ENCODE assay signal across 1 cellular context in genomic region chr19:40547190-40547589, GRCh38.
TF ChIP-seq lines count a peak whose summit lies in the region.

No MANE protein-coding gene starts in this region.

TF ChIP-seq in HEK293, 187 proteins besides CTCF, POLR2A, EP300 and RAD21 (continued from another document):
- peak; percentile 68; the same call in 1 of the 2 replicates for TF ChIP-seq ZNF280D (tag by site-specific recombination; IDR thresholded peaks at IDR 0.05)
